8 cellular contexts compared by ENCODE assay signal in genomic region chr7:85186521-85187241, GRCh38. TPM values are rescaled to one million over a fixed set of nuclear protein-coding genes. Genes with fewer than 3 reads are reported as not detected.
A peak's percentile ranks its signal among the peaks of the same experiment; 100 is the strongest.
DNase-seq lines count a peak whose midpoint lies in the region; ATAC-seq and TF ChIP-seq lines count a peak whose summit lies in the region.

Gene SEMA3D (minus strand): TSS chr7:85187056. CDS start chr7:85121891, 65,165 bp downstream.

- TF ChIP-seq POLR2A in body of pancreas (IDR thresholded peaks at IDR 0.05), result no peak

- peaks cover 22% of the 10 kb centered on the region for H3K4me1 ChIP-seq in body of pancreas

- H3K27ac ChIP-seq in body of pancreas, result no peak within 1 kb of the TSS

- DNase-seq in EL (peak; percentile 88), NCI-H82 treated with DMSO at 0.1 percent for 48 hours (lab: John Stamatoyannopoulos, UW; ENCODE audit: unreplicated experiment) (peak; percentile 52), body of pancreas (peak; percentile 63 to 73 (median 65)), iPS DF 4.7 (ENCODE audit: extremely low read depth, low spot score) (peak; percentile 36), retinal pigment epithelial cell (ENCODE audit: low read depth) (peak; percentile 48), activated gamma-delta T cell (lab: John Stamatoyannopoulos, UW) (no peak)

- H3K9me3 ChIP-seq in body of pancreas, result no peaks in the 10 kb centered on the region

- no peaks in the 10 kb centered on the region for H3K27me3 ChIP-seq in body of pancreas

- H3K4me3 ChIP-seq in body of pancreas (no peak within 1 kb of the TSS), retinal pigment epithelial cell (ENCODE audit: low read length) (peak within 1 kb of the TSS; percentile 85)

- ATAC-seq in GM19468 (IDR thresholded peaks at IDR 0.05; ENCODE audit: extremely low read depth, unreplicated experiment) (peak; percentile 94), HG03520 (IDR thresholded peaks at IDR 0.05; ENCODE audit: unreplicated experiment) (peak; percentile 97), body of pancreas (peak; percentile 93)

- TF ChIP-seq CTCF in body of pancreas (IDR thresholded peaks at IDR 0.05) (peak; percentile 62 to 76 (median 70)), retinal pigment epithelial cell (conservative IDR thresholded peaks at IDR 0.05; ENCODE audit: low read depth, low read length) (peak; percentile 85)

- 1 to 4% methylated on average over 15 to 45 of the region's 45 CpGs for WGBS in body of pancreas, 2 donors

- intact Hi-C loops in body of pancreas (cut with DNase I), result no loop called here

- H3K36me3 ChIP-seq in body of pancreas (replicated peaks in 1 of 2; ENCODE audit: insufficient read depth in 1 of 2, low read depth in 2 of 2), result no peaks in the 10 kb centered on the region

RNA-seq across cellular contexts. Expression of gene SEMA3D, which starts in this region (rescaled TPM):
- 1 to 10 TPM in 1 of 2 donors, under 1 TPM in 1; 0.66 to 1.3 TPM for total RNA-seq in body of pancreas
